In genomic region chr5:1312206-1312605, GRCh38 we compare ENCODE assay signal across 15 cellular contexts. TPM values are rescaled to one million over a fixed set of nuclear protein-coding genes. Genes with fewer than 3 reads are reported as not detected.
DNase-seq lines count a peak whose midpoint lies in the region; ATAC-seq, FAIRE-seq and TF ChIP-seq lines count a peak whose summit lies in the region.
"Had no signal": no experiment of that assay in that cellular context is flagged by ENCODE, and none has a peak within 500 bp of the region (broad histone marks: within the 10 kb centered on the region; RNA-seq: fewer than 3 reads in every experiment).

No MANE protein-coding gene starts in this region.

- H3K36me3 ChIP-seq in KOPT-K1 (ENCODE audit: insufficient read depth, low read length): peaks cover 4% of the 10 kb centered on the region; the same call in 1 of the 2 replicates
- no peaks in the 10 kb centered on the region for H3K36me3 ChIP-seq in kidney (ENCODE audit: control insufficient read depth in 1 of 2, insufficient read depth in 2 of 2, low read length in 2 of 2)

- no peak for FAIRE-seq in kidney (lab: Jason Lieb, UNC)
- FAIRE-seq: endometrium had no signal

- H3K4me1 Mint-ChIP-seq in CD4-positive, alpha-beta T cell (ENCODE audit: low read depth): peaks cover 81% of the 10 kb centered on the region

- H3K27me3 Mint-ChIP-seq in CD4-positive, alpha-beta T cell: no peaks in the 10 kb centered on the region

- no peak overlapping the region for H3K4me3 ChIP-seq in kidney (ENCODE audit: low read length in 2 of 2)
- H3K4me3 ChIP-seq: ascending aorta, HAP-1, stomach had no signal

- no peaks in the 10 kb centered on the region for H3K27me3 ChIP-seq in CD4-positive, alpha-beta T cell (ENCODE audit: control insufficient read depth, insufficient read depth, low read length)
- H3K27me3 ChIP-seq: ascending aorta had no signal

- peaks cover 4% of the 10 kb centered on the region for H3K9me3 ChIP-seq in CD4-positive, alpha-beta T cell (ENCODE audit: control insufficient read depth, low read length)
- H3K9me3 ChIP-seq in KOPT-K1 (ENCODE audit: insufficient read depth, low read length, poor library complexity, severe bottlenecking): peaks cover 23% of the 10 kb centered on the region
- H3K9me3 ChIP-seq in kidney (ENCODE audit: control insufficient read depth in 1 of 2, low read length in 2 of 2): no peaks in the 10 kb centered on the region
- H3K9me3 ChIP-seq: ascending aorta had no signal

- H3K27ac ChIP-seq in CD4-positive, alpha-beta T cell (ENCODE audit: low read depth, low read length): no peak overlapping the region
- H3K27ac ChIP-seq in KOPT-K1 (ENCODE audit: low read depth, low read length, poor library complexity, severe bottlenecking) (peak overlapping the region; percentile 99), kidney (ENCODE audit: low read depth in 2 of 2, low read length in 2 of 2) (no peak overlapping the region), caudate nucleus (ENCODE audit: low read depth, low read length) (no peak overlapping the region)
- H3K27ac ChIP-seq: ascending aorta, stomach had no signal

- intact Hi-C loops in CD4-positive, alpha-beta T cell (cut with DNase I, micrococcal nuclease): loop anchor here (2.0 to 10.0 kb wide), 2 partner anchors 13 to 57 kb away; no protein-coding TSS in a partner anchor
- intact Hi-C loops in kidney (cut with DNase I): no loop called here

- peak overlapping the region; percentile 52 for H3K4me3 Mint-ChIP-seq in CD4-positive, alpha-beta T cell

- POLR2A ChIA-PET in CD4-positive, alpha-beta T cell (lab: Charles Lee): interaction anchor here (1.0 to 4.5 kb wide), 6 partner anchors 10 to 97 kb away, joined by 3 to 44 read pairs (median 4); partner anchors contain the start of genes CLPTM1L and TERT

- H3K36me3 Mint-ChIP-seq in CD4-positive, alpha-beta T cell (ENCODE audit: low read depth): peaks cover 16% of the 10 kb centered on the region

- ATAC-seq in CD4-positive, alpha-beta T cell (ENCODE audit: poor library complexity): peak; percentile 15
- ATAC-seq in HG02798 (IDR thresholded peaks at IDR 0.05; ENCODE audit: poor library complexity, unreplicated experiment) (no peak), GM18511 (IDR thresholded peaks at IDR 0.05; ENCODE audit: unreplicated experiment) (no peak)

- H3K27ac Mint-ChIP-seq in CD4-positive, alpha-beta T cell: peak overlapping the region; percentile 95

- no peak overlapping the region for H3K9ac ChIP-seq in kidney (ENCODE audit: low read length in 2 of 2)

- peaks cover 0 to 5% of the 10 kb centered on the region in 2 donors for H3K4me1 ChIP-seq in kidney (ENCODE audit: control insufficient read depth in 1 of 2, insufficient read depth in 1 of 2, low read depth in 1 of 2, low read length in 2 of 2)
- H3K4me1 ChIP-seq: ascending aorta had no signal

- TF ChIP-seq CTCF in CD4-positive, alpha-beta T cell (IDR thresholded peaks at IDR 0.05): no peak
- TF ChIP-seq CTCF in kidney (IDR thresholded peaks at IDR 0.05; ENCODE audit: borderline replicate concordance, extremely low read depth, insufficient read depth): no peak

- H3K9me3 Mint-ChIP-seq in CD4-positive, alpha-beta T cell: peaks cover 6% of the 10 kb centered on the region

- DNase-seq in CD4-positive, alpha-beta T cell: peak in 8 of 10 experiments; percentile 18 to 50 (median 34)
- DNase-seq in activated T-cell treated with anti-CD3 and anti-CD28 coated beads, Interleukin-2, amount 50 U/mL, for 1 hour: peak; percentile 54
- DNase-seq in kidney: peak; percentile 35
- DNase-seq in NCI-H2029 treated with DMSO at 0.1 percent for 48 hours (lab: John Stamatoyannopoulos, UW): no peak
- DNase-seq in caudate nucleus (lab: John Stamatoyannopoulos, UW): no peak
- DNase-seq: C1 segment of cervical spinal cord, stomach had no signal

- CTCF ChIA-PET in CD4-positive, alpha-beta T cell (lab: Charles Lee): no interaction called here

RNA-seq across cellular contexts. Expression of gene TERT, which starts 17.3 kb away (rescaled TPM):
- under 1 TPM; 0.55 to 0.84 TPM for total RNA-seq in CD4-positive, alpha-beta T cell
- total RNA-seq in kidney: 0.91 TPM
- polyA plus RNA-seq in kidney (ENCODE audit: insufficient read depth, low read depth, low replicate concordance): not detected
- total RNA-seq: ascending aorta, kidney epithelial cell, renal cortical epithelial cell had no signal

RNA-seq across cellular contexts. Expression of gene CLPTM1L, which starts 32.7 kb away (rescaled TPM):
- 10 to 100 TPM; 47.2 to 47.4 TPM for total RNA-seq in CD4-positive, alpha-beta T cell
- total RNA-seq in kidney: 96.6 TPM
- 135 TPM for polyA plus RNA-seq in kidney (ENCODE audit: insufficient read depth, low read depth, low replicate concordance)

Comparison
In these comparisons a context has a peak if more than half of its experiments do, and no peak if none do; other contexts are left out.
1. DNase-seq: peak in CD4-positive, alpha-beta T cell (8 of 10), activated T-cell treated with anti-CD3 and anti-CD28 coated beads, Interleukin-2, amount 50 U/mL, for 1 hour (single experiment) and kidney (single experiment); none in NCI-H2029 treated with DMSO at 0.1 percent for 48 hours (single experiment) and caudate nucleus (0 of 61).